ENCODE assay signal across 1 cellular context in the genomic region with DNA sequence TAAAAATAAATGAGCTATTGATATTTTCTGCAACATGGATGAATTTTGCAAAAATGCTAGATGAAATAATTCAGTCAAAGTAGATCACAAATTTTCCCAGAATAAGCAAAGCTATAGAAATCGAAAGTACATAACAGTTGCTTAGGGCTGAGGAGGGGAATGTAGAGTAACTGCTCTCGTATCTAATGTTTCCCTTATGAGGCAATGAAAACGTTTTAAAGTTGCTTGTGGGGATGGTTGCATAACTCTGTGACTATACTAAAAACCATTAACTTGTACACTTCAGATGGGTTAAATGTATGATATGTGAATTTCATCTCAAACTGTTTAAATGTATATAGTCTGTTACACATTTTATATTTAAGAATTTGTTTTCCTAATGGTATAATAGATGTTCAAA.
TF ChIP-seq lines count a peak whose summit lies in the region.

No MANE protein-coding gene starts in this region.

TF ChIP-seq in SK-N-SH treated with all-trans-retinoic acid at 6 μM for 48 hours, 23 proteins besides CTCF, POLR2A, EP300 and RAD21 (continued from another document):
- TF ChIP-seq, protein P1, sequence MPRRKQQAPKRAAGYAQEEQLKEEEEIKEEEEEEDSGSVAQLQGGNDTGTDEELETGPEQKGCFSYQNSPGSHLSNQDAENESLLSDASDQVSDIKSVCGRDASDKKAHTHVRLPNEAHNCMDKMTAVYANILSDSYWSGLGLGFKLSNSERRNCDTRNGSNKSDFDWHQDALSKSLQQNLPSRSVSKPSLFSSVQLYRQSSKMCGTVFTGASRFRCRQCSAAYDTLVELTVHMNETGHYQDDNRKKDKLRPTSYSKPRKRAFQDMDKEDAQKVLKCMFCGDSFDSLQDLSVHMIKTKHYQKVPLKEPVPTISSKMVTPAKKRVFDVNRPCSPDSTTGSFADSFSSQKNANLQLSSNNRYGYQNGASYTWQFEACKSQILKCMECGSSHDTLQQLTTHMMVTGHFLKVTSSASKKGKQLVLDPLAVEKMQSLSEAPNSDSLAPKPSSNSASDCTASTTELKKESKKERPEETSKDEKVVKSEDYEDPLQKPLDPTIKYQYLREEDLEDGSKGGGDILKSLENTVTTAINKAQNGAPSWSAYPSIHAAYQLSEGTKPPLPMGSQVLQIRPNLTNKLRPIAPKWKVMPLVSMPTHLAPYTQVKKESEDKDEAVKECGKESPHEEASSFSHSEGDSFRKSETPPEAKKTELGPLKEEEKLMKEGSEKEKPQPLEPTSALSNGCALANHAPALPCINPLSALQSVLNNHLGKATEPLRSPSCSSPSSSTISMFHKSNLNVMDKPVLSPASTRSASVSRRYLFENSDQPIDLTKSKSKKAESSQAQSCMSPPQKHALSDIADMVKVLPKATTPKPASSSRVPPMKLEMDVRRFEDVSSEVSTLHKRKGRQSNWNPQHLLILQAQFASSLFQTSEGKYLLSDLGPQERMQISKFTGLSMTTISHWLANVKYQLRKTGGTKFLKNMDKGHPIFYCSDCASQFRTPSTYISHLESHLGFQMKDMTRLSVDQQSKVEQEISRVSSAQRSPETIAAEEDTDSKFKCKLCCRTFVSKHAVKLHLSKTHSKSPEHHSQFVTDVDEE (CRISPR knock-in tag; IDR thresholded peaks at IDR 0.05) = no peak
- TF ChIP-seq ZFP30 (CRISPR knock-in tag; IDR thresholded peaks at IDR 0.05) (no peak), OSR1 (CRISPR knock-in tag; IDR thresholded peaks at IDR 0.05) (no peak), TOX (CRISPR knock-in tag; IDR thresholded peaks at IDR 0.05; ENCODE audit: borderline replicate concordance) (no peak), ZNF565 (CRISPR knock-in tag; conservative IDR thresholded peaks at IDR 0.05; ENCODE audit: low read depth) (no peak), SNAI2 (CRISPR knock-in tag; IDR thresholded peaks at IDR 0.05) (no peak)
